ENCODE assay signal across 10 cellular contexts in genomic region chr16:81808933-81809480, GRCh38. TPM values are rescaled to one million over a fixed set of nuclear protein-coding genes. Genes with fewer than 3 reads are reported as not detected.
DNase-seq lines count a peak whose midpoint lies in the region; ATAC-seq and TF ChIP-seq lines count a peak whose summit lies in the region.
"Had no signal": no experiment of that assay in that cellular context is flagged by ENCODE, and none has a peak within 500 bp of the region (broad histone marks: within the 10 kb centered on the region; RNA-seq: fewer than 3 reads in every experiment).

No MANE protein-coding gene starts in this region.

- no peak overlapping the region for H2AK5ac ChIP-seq in H9 (ENCODE audit: insufficient read length, low read length)

- no peaks in the 10 kb centered on the region for H3K23me2 ChIP-seq in H9 (ENCODE audit: insufficient read length, low read depth, low read length, poor library complexity, severe bottlenecking)

- no peaks in the 10 kb centered on the region for H3K4me1 ChIP-seq in H9 (ENCODE audit: insufficient read depth, low read length)

- DNase-seq in NK-92 treated with Interleukin-12 subunit alpha and Interleukin-12 subunit beta, amount 100 ng/mL, for 24 hours (lab: John Stamatoyannopoulos, UW): peak; percentile 71
- DNase-seq in NK-92 (lab: John Stamatoyannopoulos, UW; ENCODE audit: unreplicated experiment) (no peak), NOMO-1 treated with dmso at 0.1 percent for 144 hours (lab: John Stamatoyannopoulos, UW; ENCODE audit: unreplicated experiment) (peak; percentile 76), AG08396 (ENCODE audit: low spot score) (no peak), H9 (no peak), endothelial cell (ENCODE audit: low spot score) (no peak)
- DNase-seq in stimulated activated CD8-positive, alpha-beta memory T cell treated with anti-CD3 and anti-CD28 coated beads, Interleukin-15, amount 100 ng/mL, for 48 hours (ENCODE audit: low read depth in 2 of 2): peak; percentile 13
- DNase-seq: NCI-H526 treated with DMSO at 0.1 percent for 48 hours had no signal

- no peak overlapping the region for H3K4me2 ChIP-seq in H9 (ENCODE audit: insufficient read depth, insufficient read length, low read length)

- H2BK20ac ChIP-seq in H9 (ENCODE audit: low read depth, low read length, poor library complexity, severe bottlenecking): no peak overlapping the region

- H3K27ac ChIP-seq in H9 (ENCODE audit: insufficient read length, low read depth, low read length): no peak overlapping the region

- no peak overlapping the region for H2AFZ ChIP-seq in H9 (ENCODE audit: low read length)

- no peak overlapping the region for H2BK12ac ChIP-seq in H9 (ENCODE audit: insufficient read length, low read depth, low read length)

- H3K79me2 ChIP-seq in H9 (ENCODE audit: insufficient read depth, low read length): no peaks in the 10 kb centered on the region

- WGBS in H9 (ENCODE audit: extremely low coverage, insufficient read length, low lambda C conversion rate): no CpG with 5 or more reads among the region's 3 CpGs

- no peaks in the 10 kb centered on the region for H3K27me3 ChIP-seq in H9 (ENCODE audit: insufficient read depth, low read length)

- H4K20me1 ChIP-seq in H9 (ENCODE audit: control insufficient read depth, insufficient read depth, insufficient read length): no peaks in the 10 kb centered on the region

- peak; percentile 52 for ATAC-seq in HG02840 (IDR thresholded peaks at IDR 0.05; ENCODE audit: low FRiP score, unreplicated experiment)

- no peak overlapping the region for H4K8ac ChIP-seq in H9 (replicated peaks; ENCODE audit: insufficient read length, low read depth, low read length)

- H3K18ac ChIP-seq in H9 (ENCODE audit: insufficient read length, low read depth, low read length): no peak overlapping the region

- H3K56ac ChIP-seq in H9 (ENCODE audit: insufficient read length, low read depth, low read length): no peak overlapping the region

- H2BK120ac ChIP-seq in H9 (ENCODE audit: low read depth, low read length, poor library complexity, severe bottlenecking): no peak overlapping the region

- H3K9me3 Mint-ChIP-seq in H9: peaks cover 0 to 7% of the 10 kb centered on the region in 2 experiments; a peak in 2 of 5 replicates
- H3K9me3 Mint-ChIP-seq in endothelial cell (ENCODE audit: unreplicated experiment): no peaks in the 10 kb centered on the region

- no peak overlapping the region for H3K9ac ChIP-seq in H9 (ENCODE audit: extremely low read depth, insufficient read length, low read length)

- TF ChIP-seq CTCF in H9 (conservative IDR thresholded peaks at IDR 0.05): no peak
- TF ChIP-seq CTCF in endothelial cell (IDR thresholded peaks at IDR 0.05; ENCODE audit: unreplicated experiment): no peak

- H2BK15ac ChIP-seq in H9 (ENCODE audit: low read depth, low read length): no peak overlapping the region

- H3K4ac ChIP-seq in H9 (ENCODE audit: low read depth, low read length): no peak overlapping the region

- H3K9me3 ChIP-seq in H9 (ENCODE audit: control insufficient read depth, low read depth, low read length): no peaks in the 10 kb centered on the region

- H3K23ac ChIP-seq in H9 (ENCODE audit: insufficient read length, low read depth, low read length): no peak overlapping the region

- H4K91ac ChIP-seq in H9 (ENCODE audit: insufficient read length, low read depth, low read length): no peak overlapping the region

- H3K4me1 Mint-ChIP-seq in H9 (peaks cover 6 to 11% of the 10 kb centered on the region in 2 experiments; a peak in 3 of 4 replicates), endothelial cell (ENCODE audit: unreplicated experiment) (peaks cover 13% of the 10 kb centered on the region)
- H3K4me1 Mint-ChIP-seq: nephron had no signal

- H3K14ac ChIP-seq in H9 (ENCODE audit: insufficient read depth, low read length): no peak overlapping the region

- H4K5ac ChIP-seq in H9 (ENCODE audit: insufficient read length, low read depth, low read length): no peak overlapping the region

- H3K36me3 Mint-ChIP-seq in H9 (ENCODE audit: insufficient read depth in 1 of 3, low read depth in 3 of 3) (no peaks in the 10 kb centered on the region; a peak in 1 of 7 replicates), endothelial cell (ENCODE audit: low read depth, unreplicated experiment) (peaks cover 9% of the 10 kb centered on the region)

- no peak overlapping the region for H2BK5ac ChIP-seq in H9 (ENCODE audit: insufficient read length, low read length)

- H3K27me3 Mint-ChIP-seq in H9 (ENCODE audit: low read depth): no peaks in the 10 kb centered on the region
- H3K27me3 Mint-ChIP-seq in endothelial cell (ENCODE audit: unreplicated experiment): no peaks in the 10 kb centered on the region

- no peaks in the 10 kb centered on the region for H3K79me1 ChIP-seq in H9 (ENCODE audit: insufficient read depth, low read depth, low read length, poor library complexity, severe bottlenecking)

- no peak overlapping the region for H3T11ph ChIP-seq in H9 (ENCODE audit: low read length)

- H3K4me3 Mint-ChIP-seq in H9: no peak overlapping the region
- no peak overlapping the region for H3K4me3 Mint-ChIP-seq in endothelial cell (ENCODE audit: unreplicated experiment)
- H3K4me3 Mint-ChIP-seq: nephron had no signal

- no peak overlapping the region; a peak in 2 of 7 replicates for H3K27ac Mint-ChIP-seq in H9
- H3K27ac Mint-ChIP-seq in endothelial cell (ENCODE audit: unreplicated experiment): no peak overlapping the region
- H3K27ac Mint-ChIP-seq: nephron had no signal

RNA-seq across cellular contexts. Expression of gene PLCG2, which starts 29.9 kb away (rescaled TPM):
- 5.4 and 6.0 TPM in 2 replicates for total RNA-seq in H9 (2021)
- total RNA-seq in endothelial cell (ENCODE audit: unreplicated experiment): 103 TPM

Comparison
In these comparisons a context has a peak if more than half of its experiments do, and no peak if none do; other contexts are left out.
1. DNase-seq: peak in NK-92 treated with Interleukin-12 subunit alpha and Interleukin-12 subunit beta, amount 100 ng/mL, for 24 hours (single experiment), NOMO-1 treated with dmso at 0.1 percent for 144 hours (single experiment) and stimulated activated CD8-positive, alpha-beta memory T cell treated with anti-CD3 and anti-CD28 coated beads, Interleukin-15, amount 100 ng/mL, for 48 hours (2 of 2); none in NK-92 (single experiment), AG08396 (single experiment), H9 (single experiment) and endothelial cell (single experiment).
2. RNA of gene PLCG2, which starts 29.9 kb away (total RNA-seq): 103 TPM in endothelial cell (single experiment); 5.4 to 6.0 TPM in H9; every median in the first group is over 10 times any median in the second.